15 cellular contexts compared by ENCODE assay signal in genomic region chr12:58950739-58951100, GRCh38. TPM values are rescaled to one million over a fixed set of nuclear protein-coding genes. Genes with fewer than 3 reads are reported as not detected.
"Had no signal": no experiment of that assay in that cellular context is flagged by ENCODE, and none has a peak within 500 bp of the region (broad histone marks: within the 10 kb centered on the region; RNA-seq: fewer than 3 reads in every experiment).

No MANE protein-coding gene starts in this region.

- H3K27ac ChIP-seq: gastrocnemius medialis, heart left ventricle had no signal

- H3K27me3 ChIP-seq: gastrocnemius medialis, heart left ventricle had no signal

- H3K4me1 ChIP-seq: gastrocnemius medialis, heart left ventricle had no signal

- H3K36me3 ChIP-seq: gastrocnemius medialis, heart left ventricle had no signal

- H3K9me3 ChIP-seq: gastrocnemius medialis had no signal

- ATAC-seq: activated CD8-positive, alpha-beta T cell treated with anti-CD3 and anti-CD28 coated beads, Interleukin-2, amount 10 ng/mL, durations not matched to agents 7 days and 5 days; gastrocnemius medialis; heart left ventricle; naive thymus-derived CD8-positive, alpha-beta T cell; stimulated activated naive CD8-positive, alpha-beta T cell treated with anti-CD3 and anti-CD28 coated beads, Interleukin-15, Interleukin-2, amounts not matched to agents 100 U/mL and 50 U/mL, for 24 hours had no signal

- DNase-seq: activated B cell treated with CpG ODN at 0.5 μM for 24 hours; activated CD4-positive, alpha-beta T cell treated with anti-CD3 and anti-CD28 coated beads, Interleukin-2, amount 10 ng/mL, durations not matched to agents 24 days and 14 days; activated CD8-positive, alpha-beta T cell treated with anti-CD3 and anti-CD28 coated beads, Interleukin-2, amount 10 ng/mL, durations not matched to agents 7 days and 5 days; activated gamma-delta T cell treated with Interleukin-2 at 50 U/mL for 16 hours; amniotic stem cell; effector CD8-positive, alpha-beta T cell; gastrocnemius medialis; heart left ventricle; naive thymus-derived CD8-positive, alpha-beta T cell; stimulated activated CD4-positive, alpha-beta T cell treated with anti-CD3 and anti-CD28 coated beads, Interleukin-15, amount 100 ng/mL, for 24 hours; stimulated activated CD4-positive, alpha-beta T cell treated with anti-CD3 and anti-CD28 coated beads, Interleukin-4, amount 100 ng/mL, for 4 hours; stimulated activated CD8-positive, alpha-beta memory T cell treated with anti-CD3 and anti-CD28 coated beads, Interleukin-4, amount 100 ng/mL, for 48 hours; stimulated activated naive CD8-positive, alpha-beta T cell treated with anti-CD3 and anti-CD28 coated beads, Interleukin-15, Interleukin-2, amounts not matched to agents 100 U/mL and 50 U/mL, for 24 hours had no signal

- H3K4me3 ChIP-seq: gastrocnemius medialis, heart left ventricle, lung had no signal

RNA-seq across cellular contexts. Expression of gene LRIG3, which starts 30.4 kb away (rescaled TPM):
- total RNA-seq: activated B cell treated with CpG ODN at 0.5 μM for 24 hours; activated CD4-positive, alpha-beta T cell treated with anti-CD3 and anti-CD28 coated beads, Interleukin-2, amount 10 ng/mL, durations not matched to agents 24 days and 14 days; activated CD8-positive, alpha-beta T cell treated with anti-CD3 and anti-CD28 coated beads, Interleukin-2, amount 10 ng/mL, durations not matched to agents 7 days and 5 days; mononuclear cell; naive thymus-derived CD8-positive, alpha-beta T cell had no signal
- polyA plus RNA-seq: naive thymus-derived CD8-positive, alpha-beta T cell had no signal
